ENCODE assay signal across 12 cellular contexts in genomic region chr2:31023550-31023949, GRCh38.
"Had no signal": no experiment of that assay in that cellular context is flagged by ENCODE, and none has a peak within 500 bp of the region (broad histone marks: within the 10 kb centered on the region; RNA-seq: fewer than 3 reads in every experiment).

No MANE protein-coding gene starts in this region.

- H3K4me3 ChIP-seq: GM23248, HAP-1 had no signal

- DNase-seq: GM23248, HFFc6, Karpas-422, KBM-7 had no signal

- H3K36me3 ChIP-seq: HAP-1 had no signal

- H3K27ac ChIP-seq: GM23248, HL-60, KMS-11 had no signal

- H3K27ac Mint-ChIP-seq: HFFc6, IgD-negative memory B cell had no signal

- H3K4me2 ChIP-seq: KMS-11 had no signal

- H2AFZ ChIP-seq: GM23248 had no signal

- H3K4me1 ChIP-seq: HAP-1 had no signal

- H3K27me3 Mint-ChIP-seq: IgD-negative memory B cell had no signal

- H3K4me3 Mint-ChIP-seq: HFFc6, IgD-negative memory B cell had no signal

- ATAC-seq: HCT116, HepG2 had no signal

- H3K9me3 Mint-ChIP-seq: HFFc6, IgD-negative memory B cell had no signal

- H3K9me3 ChIP-seq: HAP-1 had no signal

- FAIRE-seq: H1, H54, HepG2 had no signal
